ENCODE assay signal across 8 cellular contexts in the genomic region with DNA sequence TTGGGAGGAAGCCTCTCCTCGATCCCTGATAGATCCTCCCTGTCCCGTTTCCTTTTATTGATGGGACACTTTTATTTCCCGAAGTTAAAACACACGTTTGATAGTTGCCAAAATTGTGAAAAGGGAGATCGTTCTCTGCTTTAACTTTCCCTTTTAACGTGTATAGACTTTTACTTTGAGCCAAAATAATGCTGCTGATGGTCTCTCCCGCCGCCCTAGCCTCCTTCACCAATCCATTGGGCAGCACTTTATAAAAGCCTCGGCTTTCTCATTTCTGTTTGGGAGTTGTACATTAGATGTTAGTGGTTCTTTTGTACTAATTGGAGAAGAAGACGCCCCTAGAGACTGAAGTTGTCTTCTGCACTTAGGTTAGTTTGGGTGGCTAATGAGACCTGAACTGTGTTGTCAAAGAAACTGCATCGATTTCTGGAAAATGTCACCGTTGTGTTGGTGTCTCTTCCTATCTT. TPM values are rescaled to one million over a fixed set of nuclear protein-coding genes. Genes with fewer than 3 reads are reported as not detected.
DNase-seq lines count a peak whose midpoint lies in the region; ATAC-seq and TF ChIP-seq lines count a peak whose summit lies in the region.

No MANE protein-coding gene starts in this region.

- DNase-seq in cardiac muscle cell (ENCODE audit: low read depth in 1 of 2, low spot score in 1 of 2) (peak in 1 of 2 donors; percentile 29), left ventricle myocardium superior (no peak), SJSA1 (ENCODE audit: low read depth in 1 of 2, low spot score in 2 of 2) (no peak), epithelial cell of proximal tubule (ENCODE audit: low read depth) (no peak), NCI-H146 treated with DMSO at 0.1 percent for 48 hours (lab: John Stamatoyannopoulos, UW; ENCODE audit: unreplicated experiment) (no peak)
- DNase-seq in effector CD4-positive, alpha-beta T cell, result no peak

- H3K27me3 ChIP-seq in cardiac muscle cell (no peaks in the 10 kb centered on the region), SJSA1 (replicated peaks) (peaks cover 12% of the 10 kb centered on the region), neutrophil (peaks cover 32% of the 10 kb centered on the region)

- H3K36me3 ChIP-seq in cardiac muscle cell (no peaks in the 10 kb centered on the region), SJSA1 (no peaks in the 10 kb centered on the region), neutrophil (no peaks in the 10 kb centered on the region)

- TF ChIP-seq CTCF in cardiac muscle cell (IDR thresholded peaks at IDR 0.05; ENCODE audit: low read depth, low read length), result peak; percentile 26
- TF ChIP-seq CTCF in epithelial cell of proximal tubule (conservative IDR thresholded peaks at IDR 0.05; ENCODE audit: low read depth, low read length), result peak; percentile 34
- TF ChIP-seq CTCF in neutrophil (IDR thresholded peaks at IDR 0.05), result no peak

- intact Hi-C loops in left ventricle myocardium superior (cut with micrococcal nuclease), result loop anchor here (10.0 kb wide), 1 partner anchor 1137 kb away; no protein-coding TSS in a partner anchor

- H3K9me3 ChIP-seq in cardiac muscle cell (ENCODE audit: low read depth) (no peaks in the 10 kb centered on the region), SJSA1 (replicated peaks) (no peaks in the 10 kb centered on the region), neutrophil (no peaks in the 10 kb centered on the region)

- ATAC-seq in left ventricle myocardium superior, result no peak
- ATAC-seq in GM18519 (IDR thresholded peaks at IDR 0.05; ENCODE audit: low FRiP score, unreplicated experiment), result no peak

- H3K27ac ChIP-seq in cardiac muscle cell (no peak overlapping the region), SJSA1 (no peak overlapping the region), neutrophil (no peak overlapping the region)

- H3K4me1 ChIP-seq in cardiac muscle cell (ENCODE audit: low read depth) (peaks cover 24% of the 10 kb centered on the region), SJSA1 (replicated peaks) (peaks cover 16% of the 10 kb centered on the region), neutrophil (ENCODE audit: control insufficient read depth in 1 of 2, insufficient read depth in 1 of 2, low read depth in 1 of 2, low read length in 1 of 2) (peaks cover 18 to 19% of the 10 kb centered on the region in 2 experiments)

- H3K4me3 ChIP-seq in cardiac muscle cell (peak overlapping the region; percentile 85), SJSA1 (peak overlapping the region; percentile 66; the same call in 1 of the 2 replicates), epithelial cell of proximal tubule (ENCODE audit: low read depth, low read length) (peak overlapping the region; percentile 84), neutrophil (ENCODE audit: low read depth in 1 of 2, low read length in 1 of 2) (peak overlapping the region; percentile 81)

RNA-seq across cellular contexts. Expression of gene TMTC2, which starts 1.4 kb away (rescaled TPM):
- total RNA-seq in cardiac muscle cell (8.3 and 10.8 TPM in 2 replicates), left ventricle myocardium superior (4.7 TPM), epithelial cell of proximal tubule (2.1 and 3.6 TPM in 2 replicates)
- polyA plus RNA-seq in cardiac muscle cell, result 0.89 and 2.0 TPM in 2 replicates
- total RNA-seq in SJSA1 (2014; rRNA removed; shearing (Covaris generic)), result 0.13 and 0.19 TPM in 2 replicates
